ENCODE assay signal across 8 cellular contexts in the genomic region with DNA sequence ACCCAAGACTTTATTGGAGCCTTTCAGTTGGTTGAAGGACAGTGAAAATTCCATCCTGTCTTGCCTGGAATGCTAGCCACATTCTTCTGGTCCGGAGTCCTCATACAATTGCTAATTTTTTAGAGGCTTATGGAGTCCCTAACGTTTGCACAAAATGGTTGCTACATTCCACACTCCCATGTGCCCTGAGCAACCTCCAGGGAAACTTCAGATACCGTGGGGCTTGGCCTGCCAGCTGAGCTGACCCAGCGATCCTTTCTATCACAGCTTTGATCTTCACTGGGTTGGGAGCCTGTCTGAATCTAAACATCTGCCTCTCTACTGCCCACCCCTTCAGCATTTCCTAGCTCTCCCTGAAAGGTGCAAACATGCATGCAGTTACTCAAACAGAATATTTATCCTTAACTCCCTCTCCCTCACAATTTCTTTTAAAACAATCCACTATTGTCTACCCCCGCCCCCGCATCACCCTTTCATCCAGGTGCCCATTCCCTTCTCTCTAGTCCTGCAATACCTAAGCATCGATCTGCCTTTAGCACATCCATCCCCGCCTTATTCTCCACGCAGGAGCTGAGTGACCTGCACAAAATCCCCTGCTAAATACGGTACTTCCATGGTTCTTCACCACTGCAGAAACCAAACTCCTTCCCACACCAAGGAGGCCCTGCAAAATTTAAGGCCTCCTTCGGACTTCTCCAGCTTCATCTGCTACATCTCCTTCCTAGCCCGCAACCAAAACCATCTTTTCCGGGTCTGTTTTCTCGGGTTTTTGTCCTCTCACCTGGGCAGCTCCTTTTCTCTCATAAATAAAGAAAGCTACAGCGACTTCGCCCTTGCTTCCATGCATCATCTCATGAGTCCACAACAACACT. TPM values are rescaled to one million over a fixed set of nuclear protein-coding genes. Genes with fewer than 3 reads are reported as not detected.
A peak's percentile ranks its signal among the peaks of the same experiment; 100 is the strongest.
DNase-seq lines count a peak whose midpoint lies in the region; ATAC-seq, FAIRE-seq and TF ChIP-seq lines count a peak whose summit lies in the region.

No MANE protein-coding gene starts in this region.

- H3K27ac ChIP-seq in A673 (ENCODE audit: low read depth, low read length, poor library complexity, severe bottlenecking): peak overlapping the region; percentile 87
- peak overlapping the region; percentile 78 for H3K27ac ChIP-seq in HCT116 (ENCODE audit: low read depth, low read length)
- peak overlapping the region; percentile 65 to 78 for H3K27ac ChIP-seq in kidney (ENCODE audit: low read depth in 2 of 2, low read length in 2 of 2)
- H3K27ac ChIP-seq in temporal lobe (ENCODE audit: low read depth, low read length): peak overlapping the region; percentile 57

- POLR2A ChIA-PET in A673 (lab: Charles Lee; ENCODE audit: low non-redundant PET): interaction anchor here (1.0 kb wide), 1 partner anchor 72 kb away, joined by 3 read pairs; no protein-coding TSS in a partner anchor
- POLR2A ChIA-PET in HCT116 (lab: Charles Lee): interaction anchor here (0.9 to 1.0 kb wide), 2 partner anchors 9 to 276 kb away, joined by 3 to 4 read pairs; no protein-coding TSS in a partner anchor

- no peaks in the 10 kb centered on the region for H3K36me3 ChIP-seq in A673 (ENCODE audit: insufficient read depth, low read length, poor library complexity, severe bottlenecking)
- H3K36me3 ChIP-seq in HCT116 (ENCODE audit: control insufficient read depth in 1 of 2, insufficient read depth in 2 of 2, low read length in 2 of 2): no peaks in the 10 kb centered on the region
- H3K36me3 ChIP-seq in adipocyte (ENCODE audit: control insufficient read depth, insufficient read depth, low read length, severe bottlenecking): no peaks in the 10 kb centered on the region
- no peaks in the 10 kb centered on the region for H3K36me3 ChIP-seq in kidney (ENCODE audit: control insufficient read depth in 1 of 2, insufficient read depth in 2 of 2, low read length in 2 of 2)

- peaks cover 51% of the 10 kb centered on the region for H3K79me2 ChIP-seq in HCT116 (ENCODE audit: insufficient read depth, low read length)

- CTCF ChIA-PET in A673 (lab: Charles Lee) (no interaction called here), HCT116 (lab: Charles Lee) (interaction anchor here (1.0 to 1.5 kb wide), 3 partner anchors 28 to 416 kb away, joined by 3 to 5 read pairs (median 4); no protein-coding TSS in a partner anchor)

- no peak overlapping the region for H2AFZ ChIP-seq in HCT116 (ENCODE audit: low read depth, low read length, poor library complexity, severe bottlenecking)

- intact Hi-C loops in A673 (cut with micrococcal nuclease; ENCODE audit: unreplicated experiment): no loop called here
- intact Hi-C loops in HCT116 (cut with micrococcal nuclease): loop anchor here (5.0 kb wide), 2 partner anchors 172 to 217 kb away; partner anchors contain the start of gene GCSH
- intact Hi-C loops in kidney (cut with DNase I): no loop called here

- FAIRE-seq in kidney (lab: Jason Lieb, UNC): no peak

- peak overlapping the region; percentile 83 for H3K4me2 ChIP-seq in HCT116 (ENCODE audit: low read length)

- peaks cover 15% of the 10 kb centered on the region; the same call in 1 of the 2 replicates for H4K20me1 ChIP-seq in HCT116 (ENCODE audit: insufficient read depth)

- no peak for TF ChIP-seq POLR2A in HCT116 (IDR thresholded peaks at IDR 0.05; ENCODE audit: borderline replicate concordance, extremely low read depth, insufficient read depth, insufficient read length)

- H3K27me3 ChIP-seq in A673 (replicated peaks; ENCODE audit: insufficient read depth, low read depth, low read length, poor library complexity) (no peaks in the 10 kb centered on the region), HCT116 (ENCODE audit: insufficient read depth, low read length) (no peaks in the 10 kb centered on the region), adipocyte (replicated peaks; ENCODE audit: control insufficient read depth, insufficient read depth, low read length) (no peaks in the 10 kb centered on the region)

- peak overlapping the region; percentile 85 for H3K4me3 ChIP-seq in A673 (ENCODE audit: low read depth, low read length, poor library complexity, severe bottlenecking)
- peak overlapping the region; percentile 69 to 92 for H3K4me3 ChIP-seq in HCT116 (replicated peaks in 1 of 2; ENCODE audit: low read depth in 1 of 2, low read length in 2 of 2)
- H3K4me3 ChIP-seq in adipocyte (ENCODE audit: low read length): peak overlapping the region; percentile 100
- H3K4me3 ChIP-seq in kidney (ENCODE audit: low read length in 2 of 2): peak overlapping the region; percentile 94 to 99

- no peaks in the 10 kb centered on the region for H3K9me2 ChIP-seq in HCT116 (ENCODE audit: insufficient read depth)

- TF ChIP-seq CTCF in A673 (conservative IDR thresholded peaks at IDR 0.05; ENCODE audit: low read depth, low read length) (no peak), HCT116 (IDR thresholded peaks at IDR 0.05 in 2 of 3, conservative IDR thresholded peaks at IDR 0.05 in 1 of 3; ENCODE audit: borderline replicate concordance in 1 of 3, insufficient read depth in 1 of 3, low read depth in 2 of 3, low read length in 2 of 3) (no peak), kidney (IDR thresholded peaks at IDR 0.05; ENCODE audit: borderline replicate concordance, extremely low read depth, insufficient read depth) (no peak)

- no peak for TF ChIP-seq RAD21 in HCT116 (IDR thresholded peaks at IDR 0.05; ENCODE audit: low read depth)

- H3K9me3 ChIP-seq in A673 (ENCODE audit: low read depth, low read length, poor library complexity, severe bottlenecking) (no peaks in the 10 kb centered on the region), HCT116 (ENCODE audit: control insufficient read depth in 1 of 2, insufficient read depth in 1 of 2, low read depth in 1 of 2, low read length in 2 of 2) (no peaks in the 10 kb centered on the region), adipocyte (ENCODE audit: control insufficient read depth, low read length) (no peaks in the 10 kb centered on the region), kidney (ENCODE audit: control insufficient read depth in 1 of 2, low read length in 2 of 2) (no peaks in the 10 kb centered on the region)

- peak overlapping the region; percentile 73 for H3K9ac ChIP-seq in HCT116 (ENCODE audit: low read length)
- H3K9ac ChIP-seq in adipocyte (ENCODE audit: low read length): peak overlapping the region; percentile 93
- peak overlapping the region; percentile 89 to 92 for H3K9ac ChIP-seq in kidney (ENCODE audit: low read length in 2 of 2)

- peaks cover 18% of the 10 kb centered on the region for H3K4me1 ChIP-seq in A673 (ENCODE audit: insufficient read depth, low read length, poor library complexity, severe bottlenecking)
- peaks cover 12 to 28% of the 10 kb centered on the region in 2 experiments for H3K4me1 ChIP-seq in HCT116 (ENCODE audit: control insufficient read depth in 1 of 2, insufficient read depth in 2 of 2, low read length in 2 of 2)
- H3K4me1 ChIP-seq in adipocyte (ENCODE audit: control insufficient read depth, insufficient read depth, low read length): peaks cover 14% of the 10 kb centered on the region
- H3K4me1 ChIP-seq in kidney (ENCODE audit: control insufficient read depth in 1 of 2, insufficient read depth in 1 of 2, low read depth in 1 of 2, low read length in 2 of 2): peaks cover 4 to 9% of the 10 kb centered on the region in 2 donors

- DNase-seq in A673 (ENCODE audit: low spot score) (no peak), HCT116 (ENCODE audit: low read depth, low spot score) (no peak), adipocyte (ENCODE audit: low read depth) (peak; percentile 40), kidney (no peak), NCI-H2107 treated with DMSO at 0.1 percent for 48 hours (lab: John Stamatoyannopoulos, UW; ENCODE audit: unreplicated experiment) (no peak), NCI-H1930 (lab: John Stamatoyannopoulos, UW) (no peak)
- DNase-seq in stimulated activated CD8-positive, alpha-beta memory T cell treated with anti-CD3 and anti-CD28 coated beads, Interleukin-4, amount 100 ng/mL, for 48 hours: no peak

- ATAC-seq in HCT116: no peak

- RAD21 ChIA-PET in HCT116 (lab: Charles Lee; ENCODE audit: low non-redundant PET in 1 of 2, low total read pairs in 2 of 2, uncharacterized antibody in 2 of 2, unreplicated experiment in 2 of 2): no interaction called here

- TSS peak; percentile 84 for BruUV-seq in A673 (replicated peaks; lab: Mats Ljungman, UMichigan)
- TSS peak; percentile 85 for BruUV-seq in HCT116 (replicated peaks; lab: Mats Ljungman, UMichigan)

TF ChIP-seq in HCT116, 20 proteins besides CTCF, POLR2A, EP300 and RAD21:
- TF ChIP-seq POLR2AphosphoS5 (IDR thresholded peaks at IDR 0.05; ENCODE audit: low read depth, low read length): no peak
TF ChIP-seq in HCT116: peak in this region for 0.

RNA-seq across cellular contexts. Expression of gene GAN, which starts 0.8 kb away (rescaled TPM):
- total RNA-seq in A673 (2021): 15.2 and 18.0 TPM in 2 replicates
- total RNA-seq in HCT116 (2021; ENCODE audit: unreplicated experiment): 22.5 TPM
- 3.7 and 4.4 TPM in 2 replicates for polyA plus RNA-seq in HCT116 (2012)
- total RNA-seq in kidney: 7.7 TPM
- polyA plus RNA-seq in kidney (ENCODE audit: insufficient read depth, low read depth, low replicate concordance): 0.60 TPM
- 22.4 TPM for total RNA-seq in temporal lobe
